In the genomic region with DNA sequence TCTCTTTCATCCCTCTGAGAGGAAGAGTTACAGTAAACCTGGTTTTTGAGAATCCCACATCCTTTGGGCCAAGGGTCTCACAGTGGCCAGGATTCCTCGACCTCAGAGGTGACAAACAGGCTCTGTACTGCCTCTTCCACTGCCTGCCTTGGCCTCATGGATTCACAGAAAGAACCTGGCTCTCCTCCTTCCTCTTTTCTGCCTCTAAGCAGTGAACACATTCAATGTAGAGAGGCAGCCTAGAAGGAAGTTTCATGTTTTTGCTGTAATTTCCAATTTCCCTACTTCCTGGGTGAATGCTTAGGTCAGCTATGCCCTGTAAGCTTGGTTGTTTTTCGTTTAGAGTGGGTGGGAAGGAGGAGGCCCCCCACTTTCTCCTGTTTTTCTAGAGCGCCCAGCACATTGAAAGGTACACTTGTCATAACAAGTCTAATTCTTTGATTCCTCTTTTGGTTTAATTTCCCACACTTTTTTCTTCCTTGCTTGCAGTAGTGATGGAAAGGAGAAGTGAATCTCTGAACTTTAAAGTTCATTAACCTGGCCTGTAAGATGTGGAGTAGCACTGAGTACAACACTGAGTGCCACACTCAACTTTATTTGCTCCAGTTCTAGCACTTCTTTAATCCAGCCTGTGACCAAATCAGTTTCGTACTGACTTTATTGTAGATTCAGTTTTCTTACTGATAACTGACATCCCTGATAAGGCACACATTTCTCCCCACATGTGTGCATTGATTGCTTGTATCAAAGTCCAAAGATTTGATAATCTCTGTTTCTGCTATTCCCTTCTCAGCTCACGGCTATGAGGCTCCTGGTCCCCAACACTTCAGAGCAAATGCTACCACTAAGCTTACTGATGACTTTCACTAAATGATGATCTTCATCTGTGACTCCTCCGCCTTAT, we compare ENCODE assay signal across 17 cellular contexts.
A peak's percentile ranks its signal among the peaks of the same experiment; 100 is the strongest.
DNase-seq lines count a peak whose midpoint lies in the region; ATAC-seq, FAIRE-seq and TF ChIP-seq lines count a peak whose summit lies in the region.
"Had no signal": no experiment of that assay in that cellular context is flagged by ENCODE, and none has a peak within 500 bp of the region (broad histone marks: within the 10 kb centered on the region; RNA-seq: fewer than 3 reads in every experiment).

No MANE protein-coding gene starts in this region.

- TF ChIP-seq RAD21 in H1 (IDR thresholded peaks at IDR 0.05 in 1 of 2, conservative IDR thresholded peaks at IDR 0.05 in 1 of 2; ENCODE audit: low read depth in 2 of 2, low read length in 2 of 2) = no peak

- H3K4me3 ChIP-seq in H1 (ENCODE audit: extremely low read depth in 1 of 4, insufficient read depth in 2 of 4, low read depth in 3 of 4, low read length in 4 of 4) (no peak overlapping the region), small intestine (ENCODE audit: low read depth in 1 of 2, low read length in 2 of 2) (no peak overlapping the region)
- H3K4me3 ChIP-seq: SJSA1 had no signal

- no peak overlapping the region for H2BK12ac ChIP-seq in H1 (ENCODE audit: low read depth, low read length)

- peak overlapping the region; percentile 15; the same call in 1 of the 2 replicates for H2AFZ ChIP-seq in H1 (ENCODE audit: low read length)

- ATAC-seq in GM19438 (IDR thresholded peaks at IDR 0.05; ENCODE audit: low read depth, unreplicated experiment) (peak; percentile 24), HG02588 (IDR thresholded peaks at IDR 0.05; ENCODE audit: unreplicated experiment) (no peak)
- ATAC-seq: natural killer cell had no signal

- no peak overlapping the region for H2BK20ac ChIP-seq in H1 (ENCODE audit: low read length)

- H3K4ac ChIP-seq in H1 (replicated peaks; ENCODE audit: insufficient read length, low read depth, low read length) = no peak overlapping the region

- H3K36me3 ChIP-seq in H1 (ENCODE audit: control insufficient read depth in 2 of 4, insufficient read depth in 4 of 4, low read length in 3 of 4) = no peaks in the 10 kb centered on the region
- no peaks in the 10 kb centered on the region for H3K36me3 ChIP-seq in small intestine (ENCODE audit: control insufficient read depth in 2 of 2, insufficient read depth in 2 of 2, low read length in 2 of 2)
- H3K36me3 ChIP-seq: SJSA1 had no signal

- no peaks in the 10 kb centered on the region for H3K23me2 ChIP-seq in H1 (ENCODE audit: low read depth, low read length)

- H3K79me1 ChIP-seq in H1 (ENCODE audit: low read depth, low read length) = no peaks in the 10 kb centered on the region

- TF ChIP-seq EP300 in H1 (IDR thresholded peaks at IDR 0.05; ENCODE audit: borderline replicate concordance in 1 of 2, low read depth in 2 of 2, low read length in 2 of 2) = no peak

- 89% methylated on average over 5 of the region's 6 CpGs; no CpG with 5 or more reads in 1 of the 2 experiments for WGBS in H1 (ENCODE audit: extremely low coverage in 1 of 2, insufficient coverage in 1 of 2, insufficient read length in 1 of 2, insufficient replicate concordance in 2 of 2, low coverage in 1 of 2, low lambda C conversion rate in 2 of 2, missing lambda C conversion rate in 1 of 2), 2 experiments
- 28 to 55% (median 49%) methylated on average over 6 of the region's 6 CpGs for WGBS in small intestine, 3 donors

- POLR2A ChIA-PET in H1 (lab: Charles Lee; ENCODE audit: partially characterized antibody) = no interaction called here

- no peak overlapping the region for H3K9ac ChIP-seq in H1 (replicated peaks in 1 of 4; ENCODE audit: extremely low read depth in 1 of 4, low read depth in 3 of 4, low read length in 3 of 4)

- H3K27ac ChIP-seq in H1 (ENCODE audit: low read depth, low read length) = no peak overlapping the region
- H3K27ac ChIP-seq in small intestine (ENCODE audit: low read depth in 1 of 2, low read length in 1 of 2) = no peak overlapping the region
- H3K27ac ChIP-seq: SJSA1 had no signal

- no peak overlapping the region for H3K14ac ChIP-seq in H1 (ENCODE audit: insufficient read length)

- no peak overlapping the region for H4K91ac ChIP-seq in H1 (replicated peaks; ENCODE audit: insufficient read length, low read length)

- DNase-seq in NAMALWA (ENCODE audit: low spot score) (peak; percentile 19), H1 (ENCODE audit: low read depth in 1 of 2, low spot score in 2 of 2) (no peak), small intestine (peak; percentile 81), anterior cingulate cortex (lab: John Stamatoyannopoulos, UW) (no peak), dedifferentiated amniotic fluid mesenchymal stem cell (ENCODE audit: extremely low spot score) (no peak)
- DNase-seq in activated CD4-positive, CD25-positive, alpha-beta regulatory T cell (lab: John Stamatoyannopoulos, UW) = no peak
- DNase-seq: activated naive CD4-positive, alpha-beta T cell treated with anti-CD3 and anti-CD28 coated beads for 36 hours; CD8-positive, alpha-beta memory T cell; HFFc6; natural killer cell; NCI-H1436; NCI-H510A treated with DMSO at 0.1 percent for 48 hours had no signal

- no peak overlapping the region for H3K23ac ChIP-seq in H1 (ENCODE audit: insufficient read length)

- TF ChIP-seq POLR2A in H1 (IDR thresholded peaks at IDR 0.05; ENCODE audit: control extremely low read depth in 1 of 2, low read depth in 2 of 2, low read length in 2 of 2) = no peak

- 0 out of 2 replicates have a peak overlapping the region, but pooled peaks have one; percentile 31 for H2BK15ac ChIP-seq in H1 (ENCODE audit: low read length)

- no peak overlapping the region for H3K56ac ChIP-seq in H1 (replicated peaks; ENCODE audit: insufficient read length, low read depth, low read length)

- TF ChIP-seq CTCF in H1 (IDR thresholded peaks at IDR 0.05; ENCODE audit: control extremely low read depth in 1 of 3, insufficient read depth in 1 of 3, low read depth in 1 of 3, low read length in 3 of 3) = no peak

- no peaks in the 10 kb centered on the region for H3K9me3 ChIP-seq in H1 (ENCODE audit: insufficient read depth in 2 of 2, low read depth in 1 of 2, low read length in 1 of 2)
- H3K9me3 ChIP-seq in small intestine (ENCODE audit: control insufficient read depth, low read depth) = no peaks in the 10 kb centered on the region
- H3K9me3 ChIP-seq: SJSA1 had no signal

- no peak overlapping the region for H2BK120ac ChIP-seq in H1 (replicated peaks; ENCODE audit: low read depth, low read length)

- no peak overlapping the region for H3K18ac ChIP-seq in H1 (ENCODE audit: extremely low read depth, low read length)

- no peaks in the 10 kb centered on the region for H4K20me1 ChIP-seq in H1 (replicated peaks in 1 of 2; ENCODE audit: control insufficient read depth in 1 of 2, insufficient read depth in 2 of 2, low read length in 2 of 2)

- no peak overlapping the region for H4K8ac ChIP-seq in H1 (ENCODE audit: extremely low read depth, insufficient read depth, low read length)

- H4K5ac ChIP-seq in H1 (ENCODE audit: insufficient read length, low read depth, low read length) = no peak overlapping the region

- FAIRE-seq in H1 (lab: Jason Lieb, UNC) (no peak), small intestine (lab: Jason Lieb, UNC) (no peak)
- FAIRE-seq: endometrium, G401.6 had no signal

- CTCF ChIA-PET in H1 (lab: Charles Lee; ENCODE audit: partially characterized antibody) = interaction anchor here (0.6 to 2.2 kb wide), 3 partner anchors 14 to 116 kb away, joined by 3 to 7 read pairs (median 4); no protein-coding TSS in a partner anchor

- H3K4me2 ChIP-seq in H1 (ENCODE audit: insufficient read depth in 1 of 2, low read depth in 2 of 2, low read length in 2 of 2) = no peak overlapping the region

- H3K27me3 ChIP-seq in H1 (replicated peaks in 1 of 4; ENCODE audit: control insufficient read depth in 3 of 4, extremely low read depth in 1 of 4, insufficient read depth in 3 of 4, low read length in 3 of 4) (no peaks in the 10 kb centered on the region), small intestine (ENCODE audit: control insufficient read depth in 2 of 2, insufficient read depth in 2 of 2, low read length in 2 of 2) (no peaks in the 10 kb centered on the region)
- H3K27me3 ChIP-seq: SJSA1 had no signal

- no peak overlapping the region for H2BK5ac ChIP-seq in H1 (ENCODE audit: low read depth, low read length)

- H3K4me1 ChIP-seq in H1 (replicated peaks in 1 of 4; ENCODE audit: control insufficient read depth in 3 of 4, insufficient read depth in 4 of 4, low read length in 3 of 4) (peaks cover 2 to 9% (median 4%) of the 10 kb centered on the region in 4 experiments; a peak in 3 of 7 replicates), small intestine (ENCODE audit: control insufficient read depth in 2 of 2, insufficient read depth in 1 of 2, low read depth in 1 of 2, low read length in 1 of 2) (peaks cover 5 to 13% of the 10 kb centered on the region in 2 donors)
- H3K4me1 ChIP-seq: SJSA1 had no signal

- H3K79me2 ChIP-seq in H1 (ENCODE audit: control insufficient read depth in 1 of 2, insufficient read depth in 2 of 2, low read length in 2 of 2) = no peaks in the 10 kb centered on the region

- H2AK5ac ChIP-seq in H1 (ENCODE audit: low read depth, low read length) = no peak overlapping the region

TF ChIP-seq in H1, 55 proteins besides CTCF, POLR2A, EP300 and RAD21:
- TF ChIP-seq CHD1 (IDR thresholded peaks at IDR 0.05; ENCODE audit: low read depth, low read length) (no peak), SUZ12 (IDR thresholded peaks at IDR 0.05; ENCODE audit: low read length) (no peak), EZH2 (IDR thresholded peaks at IDR 0.05; ENCODE audit: low read depth, low read length, severe bottlenecking) (no peak), KDM4A (IDR thresholded peaks at IDR 0.05; ENCODE audit: low read depth, low read length, severe bottlenecking) (no peak)

Comparison
In these comparisons a context has a peak if more than half of its experiments do, and no peak if none do; other contexts are left out.
1. DNase-seq: peak in NAMALWA (single experiment) and small intestine (single experiment); none in H1 (0 of 2), anterior cingulate cortex (0 of 58), activated CD4-positive, CD25-positive, alpha-beta regulatory T cell (0 of 4) and dedifferentiated amniotic fluid mesenchymal stem cell (single experiment).